In genomic region chr1:109273570-109274288, GRCh38 we compare ENCODE assay signal across 14 cellular contexts. TPM values are rescaled to one million over a fixed set of nuclear protein-coding genes. Genes with fewer than 3 reads are reported as not detected.
DNase-seq lines count a peak whose midpoint lies in the region; ATAC-seq and TF ChIP-seq lines count a peak whose summit lies in the region.
"Had no signal": no experiment of that assay in that cellular context is flagged by ENCODE, and none has a peak within 500 bp of the region (broad histone marks: within the 10 kb centered on the region; RNA-seq: fewer than 3 reads in every experiment).

No MANE protein-coding gene starts in this region.

- peak overlapping the region; percentile 73 for H3K4me3 Mint-ChIP-seq in Calu3 (ENCODE audit: low read depth, unreplicated experiment)
- H3K4me3 Mint-ChIP-seq: IgD-negative memory B cell had no signal

- H3K27me3 ChIP-seq in RWPE2 (ENCODE audit: insufficient read depth, poor library complexity, severe bottlenecking) (no peaks in the 10 kb centered on the region), prostate gland (replicated peaks; ENCODE audit: insufficient read depth) (no peaks in the 10 kb centered on the region), colonic mucosa (no peaks in the 10 kb centered on the region)

- no peaks in the 10 kb centered on the region for H3K9me3 ChIP-seq in RWPE2 (ENCODE audit: severe bottlenecking)
- no peaks in the 10 kb centered on the region for H3K9me3 ChIP-seq in prostate gland
- no peaks in the 10 kb centered on the region for H3K9me3 ChIP-seq in colonic mucosa

- no peak for TF ChIP-seq CTCF in Calu3 (IDR thresholded peaks at IDR 0.05; ENCODE audit: unreplicated experiment)
- no peak for TF ChIP-seq CTCF in RWPE2 (IDR thresholded peaks at IDR 0.05; ENCODE audit: poor library complexity, severe bottlenecking)
- no peak for TF ChIP-seq CTCF in prostate gland (IDR thresholded peaks at IDR 0.05)
- no peak for TF ChIP-seq CTCF in colonic mucosa (IDR thresholded peaks at IDR 0.05)

- no peaks in the 10 kb centered on the region for H3K9me3 Mint-ChIP-seq in Calu3 (ENCODE audit: low read depth, unreplicated experiment)
- H3K9me3 Mint-ChIP-seq: activated naive CD4-positive, alpha-beta T cell treated with anti-CD3 and anti-CD28 coated beads, Interleukin-2, amount 50 U/mL, for 72 hours; IgD-negative memory B cell had no signal

- DNase-seq in Calu3 (no peak), RWPE2 (ENCODE audit: low spot score) (no peak), foreskin melanocyte (peak; percentile 75), prostate gland (ENCODE audit: low spot score) (no peak), colonic mucosa (no peak), NCI-H1436 treated with DMSO at 0.1 percent for 48 hours (lab: John Stamatoyannopoulos, UW) (no peak)
- DNase-seq: cortex of kidney; SIG-M5; stimulated activated CD4-positive, alpha-beta T cell treated with anti-CD3 and anti-CD28 coated beads, Interleukin-12 subunit alpha, Interleukin-12 subunit beta, amount 100 ng/mL, for 4 hours had no signal

- WGBS in prostate gland: 70% methylated on average over 22 of the region's 30 CpGs

- H3K9ac ChIP-seq in colonic mucosa (ENCODE audit: low read depth in 2 of 2, low read length in 2 of 2): peak overlapping the region in 1 of 2 donors; percentile 19

- no peaks in the 10 kb centered on the region for H3K27me3 Mint-ChIP-seq in Calu3 (ENCODE audit: unreplicated experiment)

- TF ChIP-seq POLR2A in prostate gland (IDR thresholded peaks at IDR 0.05): no peak

- peak overlapping the region; percentile 85 for H3K27ac Mint-ChIP-seq in Calu3 (ENCODE audit: unreplicated experiment)
- H3K27ac Mint-ChIP-seq: IgD-negative memory B cell had no signal

- H3K36me3 Mint-ChIP-seq in Calu3 (ENCODE audit: insufficient read depth, unreplicated experiment): peaks cover 24% of the 10 kb centered on the region
- H3K36me3 Mint-ChIP-seq: activated naive CD4-positive, alpha-beta T cell treated with anti-CD3 and anti-CD28 coated beads, Interleukin-2, amount 50 U/mL, for 72 hours had no signal

- peaks cover 19% of the 10 kb centered on the region for H3K36me3 ChIP-seq in RWPE2 (ENCODE audit: low read depth)
- no peaks in the 10 kb centered on the region for H3K36me3 ChIP-seq in prostate gland
- no peaks in the 10 kb centered on the region for H3K36me3 ChIP-seq in colonic mucosa

- H3K27ac ChIP-seq in RWPE2 (ENCODE audit: poor library complexity, severe bottlenecking) (peak overlapping the region; percentile 83), prostate gland (peak overlapping the region; percentile 77 to 79), colonic mucosa (no peak overlapping the region)

- H3K4me1 ChIP-seq in RWPE2 (ENCODE audit: insufficient read depth, poor library complexity, severe bottlenecking) (peaks cover 31% of the 10 kb centered on the region), prostate gland (replicated peaks) (peaks cover 11% of the 10 kb centered on the region), colonic mucosa (peaks cover 15% of the 10 kb centered on the region)

- H3K4me3 ChIP-seq in RWPE2 (ENCODE audit: severe bottlenecking) (peak overlapping the region; percentile 4), prostate gland (no peak overlapping the region), colonic mucosa (no peak overlapping the region)

- CTCF ChIA-PET in Calu3 (lab: Charles Lee): interaction anchor here (0.6 to 1.2 kb wide), 5 partner anchors 9 to 338 kb away, joined by 3 to 4 read pairs (median 4); partner anchors contain the start of gene PSRC1

- intact Hi-C loops in Calu3 (cut with micrococcal nuclease; ENCODE audit: unreplicated experiment): no loop called here
- intact Hi-C loops in prostate gland (cut with DNase I): no loop called here
- intact Hi-C loops in colonic mucosa (cut with DNase I): no loop called here

- BruUV-seq in Calu3 (replicated peaks; lab: Mats Ljungman, UMichigan): no TSS peak

- ATAC-seq in RWPE2 (ENCODE audit: low read depth) (no peak), HG02623 (IDR thresholded peaks at IDR 0.05; ENCODE audit: unreplicated experiment) (no peak), GM19452 (IDR thresholded peaks at IDR 0.05; ENCODE audit: unreplicated experiment) (no peak)
- ATAC-seq: activated naive CD4-positive, alpha-beta T cell treated with anti-CD3 and anti-CD28 coated beads, Interleukin-2, amount 50 U/mL, for 72 hours had no signal

- peaks cover 28% of the 10 kb centered on the region for H3K4me1 Mint-ChIP-seq in Calu3 (ENCODE audit: low read depth, unreplicated experiment)

RNA-seq across cellular contexts. Expression of gene PSRC1, which starts 9.2 kb away (rescaled TPM):
- total RNA-seq in Calu3 (2022) (17.1 and 21.3 TPM in 2 replicates), prostate gland (10 to 100 TPM in 1 of 2 donors, 1 to 10 TPM in 1; 9.1 to 40.0 TPM), colonic mucosa (10 to 100 TPM in 1 of 2 donors, 1 to 10 TPM in 1; 6.5 to 36.0 TPM)

RNA-seq across cellular contexts. Expression of gene CELSR2, which starts 24.4 kb away (rescaled TPM):
- total RNA-seq in Calu3 (2022) (5.1 and 5.3 TPM in 2 replicates), prostate gland (100 to 1,000 TPM in 1 of 2 donors, 10 to 100 TPM in 1; 18.8 to 118 TPM), colonic mucosa (1 to 10 TPM; 4.2 to 6.1 TPM)

RNA-seq across cellular contexts. Expression of gene MYBPHL, which starts 33.1 kb away (rescaled TPM):
- total RNA-seq in Calu3 (2022): not detected in 2 replicates
- not detected for total RNA-seq in prostate gland
- total RNA-seq in colonic mucosa: not detected
- total RNA-seq: activated naive CD4-positive, alpha-beta T cell treated with anti-CD3 and anti-CD28 coated beads, Interleukin-2, amount 50 U/mL, for 72 hours; G401 had no signal
